33 cellular contexts compared by ENCODE assay signal in the genomic region with DNA sequence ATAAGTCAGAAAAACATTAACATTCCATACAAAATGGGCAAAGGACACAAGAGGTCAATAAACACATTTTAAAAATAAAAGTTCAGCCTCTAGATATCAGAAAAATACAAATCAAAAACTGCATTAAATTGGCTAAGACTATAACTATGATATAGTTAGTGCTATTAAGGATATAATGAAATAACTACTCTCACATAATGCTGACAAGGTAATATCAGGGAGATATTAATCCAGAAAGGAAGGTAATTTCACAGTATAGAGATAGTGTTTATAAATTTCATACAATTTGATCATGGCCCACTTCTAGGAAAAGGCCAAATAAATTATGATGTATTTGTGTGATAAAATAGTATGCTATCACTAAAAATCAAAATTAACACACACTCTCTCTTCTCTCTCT.
"Had no signal": no experiment of that assay in that cellular context is flagged by ENCODE, and none has a peak within 500 bp of the region (broad histone marks: within the 10 kb centered on the region; RNA-seq: fewer than 3 reads in every experiment).

No MANE protein-coding gene starts in this region.

- DNase-seq: activated CD4-positive, alpha-beta T cell treated with anti-CD3 and anti-CD28 coated beads for 1 hour; activated CD4-positive, alpha-beta T cell treated with anti-CD3 and anti-CD28 coated beads for 4 hours; activated CD4-positive, alpha-beta T cell treated with anti-CD3 and anti-CD28 coated beads, Interleukin-2, amount 10 ng/mL, durations not matched to agents 7 days and 5 days; activated CD4-positive, alpha-beta T cell treated with anti-CD3 and anti-CD28 coated beads, Interleukin-2, amount 50 U/mL, for 48 hours; activated CD8-positive, alpha-beta memory T cell treated with anti-CD3 and anti-CD28 coated beads, Interleukin-2, amount 10 ng/mL, durations not matched to agents 7 days and 5 days; activated CD8-positive, alpha-beta memory T cell treated with anti-CD3 and anti-CD28 coated beads, Interleukin-2, amount 50 U/mL, for 4 hours; activated CD8-positive, alpha-beta T cell treated with anti-CD3 and anti-CD28 coated beads, Interleukin-2, amount 10 ng/mL, durations not matched to agents 7 days and 5 days; activated effector memory CD4-positive, alpha-beta T cell treated with anti-CD3 and anti-CD28 coated beads, Interleukin-2, amount 50 U/mL, for 16 hours; activated naive CD4-positive, alpha-beta T cell treated with anti-CD3 and anti-CD28 coated beads for 36 hours; activated naive CD8-positive, alpha-beta T cell treated with anti-CD3 and anti-CD28 coated beads for 36 hours; activated naive CD8-positive, alpha-beta T cell treated with anti-CD3 and anti-CD28 coated beads, Interleukin-2, amount 50 U/mL, for 24 hours; activated T-cell treated with anti-CD3 and anti-CD28 coated beads, Interleukin-2, amount 50 U/mL, for 1 hour; activated T-cell treated with anti-CD3 and anti-CD28 coated beads, Interleukin-2, amount 50 U/mL, for 48 hours; adrenal gland; amygdala; aorta; body of pancreas; central memory CD4-positive, alpha-beta T cell; cerebellar nuclear complex; colonic mucosa; effector memory CD4-positive, alpha-beta T cell; erythroblast; foreskin keratinocyte; gastrocnemius medialis; glutamatergic neuron; heart left ventricle; T-helper 2 cell had no signal

- H3K27ac ChIP-seq: adrenal gland, body of pancreas, colonic mucosa, esophagus muscularis mucosa, foreskin keratinocyte, gastrocnemius medialis, heart left ventricle, VCaP had no signal

- H3K4me1 ChIP-seq: adrenal gland, body of pancreas, colonic mucosa, esophagus muscularis mucosa, gastrocnemius medialis, heart left ventricle had no signal

- H3K36me3 ChIP-seq: adrenal gland, colonic mucosa, esophagus muscularis mucosa, gastrocnemius medialis, heart left ventricle had no signal

- H3K27me3 ChIP-seq: adrenal gland, body of pancreas, colonic mucosa, esophagus muscularis mucosa, foreskin keratinocyte had no signal

- H3K9me3 Mint-ChIP-seq: activated CD4-positive, alpha-beta T cell treated with anti-CD3 and anti-CD28 coated beads, Interleukin-2, amount 10 ng/mL, durations not matched to agents 7 days and 5 days; activated naive CD4-positive, alpha-beta T cell treated with anti-CD3 and anti-CD28 coated beads for 36 hours; activated naive CD4-positive, alpha-beta T cell treated with anti-CD3 and anti-CD28 coated beads, Interleukin-2, amount 50 U/mL, for 24 hours; activated naive CD8-positive, alpha-beta T cell treated with anti-CD3 and anti-CD28 coated beads for 36 hours; activated naive CD8-positive, alpha-beta T cell treated with anti-CD3 and anti-CD28 coated beads, Interleukin-2, amount 50 U/mL, for 24 hours; activated T-helper 1 cell treated with anti-CD3 and anti-CD28 coated beads, Interleukin-12 subunit alpha, Interleukin-12 subunit beta, Interleukin-2, Interleukin-4 antibody, amounts not matched to agents 30 ng/mL and 10 ng/mL and 1 ng/mL, durations not matched to agents 14 hours and 24 hours and 36 hours; activated T-helper 2 cell treated with anti-CD3 and anti-CD28 coated beads, Interferon-gamma antibody, Interleukin-2, Interleukin-4, amounts not matched to agents 10 μg/mL and 5 μg/mL and 100 μg/mL, durations not matched to agents 14 hours and 24 hours and 36 hours; WTC11 had no signal

- H3K4me3 ChIP-seq: adrenal gland, body of pancreas, colonic mucosa, esophagus muscularis mucosa, gastrocnemius medialis, heart left ventricle had no signal

- H3K9me3 ChIP-seq: adrenal gland, body of pancreas, colonic mucosa, esophagus muscularis mucosa, gastrocnemius medialis, heart left ventricle had no signal

- H3K4me3 Mint-ChIP-seq: activated CD4-positive, alpha-beta T cell treated with anti-CD3 and anti-CD28 coated beads, Interleukin-2, amount 10 ng/mL, durations not matched to agents 7 days and 5 days; activated CD8-positive, alpha-beta memory T cell treated with anti-CD3 and anti-CD28 coated beads, Interleukin-2, amount 10 ng/mL, durations not matched to agents 7 days and 5 days; activated CD8-positive, alpha-beta T cell treated with anti-CD3 and anti-CD28 coated beads, Interleukin-2, amount 10 ng/mL, durations not matched to agents 7 days and 5 days; activated naive CD4-positive, alpha-beta T cell treated with anti-CD3 and anti-CD28 coated beads for 36 hours; activated naive CD4-positive, alpha-beta T cell treated with anti-CD3 and anti-CD28 coated beads, Interleukin-2, amount 50 U/mL, for 24 hours; activated naive CD8-positive, alpha-beta T cell treated with anti-CD3 and anti-CD28 coated beads for 36 hours; activated naive CD8-positive, alpha-beta T cell treated with anti-CD3 and anti-CD28 coated beads, Interleukin-2, amount 50 U/mL, for 24 hours; activated T-helper 1 cell treated with anti-CD3 and anti-CD28 coated beads, Interleukin-12 subunit alpha, Interleukin-12 subunit beta, Interleukin-2, Interleukin-4 antibody, amounts not matched to agents 30 ng/mL and 10 ng/mL and 1 ng/mL, durations not matched to agents 14 hours and 24 hours and 36 hours; WTC11 had no signal

- H3K27ac Mint-ChIP-seq: activated CD4-positive, alpha-beta T cell treated with anti-CD3 and anti-CD28 coated beads, Interleukin-2, amount 10 ng/mL, durations not matched to agents 7 days and 5 days; activated CD8-positive, alpha-beta memory T cell treated with anti-CD3 and anti-CD28 coated beads, Interleukin-2, amount 10 ng/mL, durations not matched to agents 7 days and 5 days; activated CD8-positive, alpha-beta T cell treated with anti-CD3 and anti-CD28 coated beads, Interleukin-2, amount 10 ng/mL, durations not matched to agents 7 days and 5 days; activated naive CD4-positive, alpha-beta T cell treated with anti-CD3 and anti-CD28 coated beads for 36 hours; activated naive CD4-positive, alpha-beta T cell treated with anti-CD3 and anti-CD28 coated beads, Interleukin-2, amount 50 U/mL, for 24 hours; activated naive CD8-positive, alpha-beta T cell treated with anti-CD3 and anti-CD28 coated beads for 36 hours; activated naive CD8-positive, alpha-beta T cell treated with anti-CD3 and anti-CD28 coated beads, Interleukin-2, amount 50 U/mL, for 24 hours; activated T-helper 1 cell treated with anti-CD3 and anti-CD28 coated beads, Interleukin-12 subunit alpha, Interleukin-12 subunit beta, Interleukin-2, Interleukin-4 antibody, amounts not matched to agents 30 ng/mL and 10 ng/mL and 1 ng/mL, durations not matched to agents 14 hours and 24 hours and 36 hours; activated T-helper 2 cell treated with anti-CD3 and anti-CD28 coated beads, Interferon-gamma antibody, Interleukin-2, Interleukin-4, amounts not matched to agents 10 μg/mL and 5 μg/mL and 100 μg/mL, durations not matched to agents 14 hours and 24 hours and 36 hours; WTC11 had no signal

- H3K4me1 Mint-ChIP-seq: activated naive CD4-positive, alpha-beta T cell treated with anti-CD3 and anti-CD28 coated beads, Interleukin-2, amount 50 U/mL, for 24 hours; activated naive CD8-positive, alpha-beta T cell treated with anti-CD3 and anti-CD28 coated beads for 36 hours; activated naive CD8-positive, alpha-beta T cell treated with anti-CD3 and anti-CD28 coated beads, Interleukin-2, amount 50 U/mL, for 24 hours; WTC11 had no signal

- H3K36me3 Mint-ChIP-seq: activated CD8-positive, alpha-beta memory T cell treated with anti-CD3 and anti-CD28 coated beads, Interleukin-2, amount 10 ng/mL, durations not matched to agents 7 days and 5 days; activated naive CD4-positive, alpha-beta T cell treated with anti-CD3 and anti-CD28 coated beads, Interleukin-2, amount 50 U/mL, for 24 hours; activated naive CD8-positive, alpha-beta T cell treated with anti-CD3 and anti-CD28 coated beads for 36 hours; WTC11 had no signal

- ATAC-seq: activated CD8-positive, alpha-beta memory T cell treated with anti-CD3 and anti-CD28 coated beads, Interleukin-2, amount 10 ng/mL, durations not matched to agents 7 days and 5 days; activated CD8-positive, alpha-beta T cell treated with anti-CD3 and anti-CD28 coated beads, Interleukin-2, amount 10 ng/mL, durations not matched to agents 7 days and 5 days; activated naive CD8-positive, alpha-beta T cell treated with anti-CD3 and anti-CD28 coated beads, Interleukin-2, amount 50 U/mL, for 24 hours; body of pancreas; foreskin keratinocyte; gastrocnemius medialis; heart left ventricle; WTC11 had no signal
